19 cellular contexts compared by ENCODE assay signal in the genomic region with DNA sequence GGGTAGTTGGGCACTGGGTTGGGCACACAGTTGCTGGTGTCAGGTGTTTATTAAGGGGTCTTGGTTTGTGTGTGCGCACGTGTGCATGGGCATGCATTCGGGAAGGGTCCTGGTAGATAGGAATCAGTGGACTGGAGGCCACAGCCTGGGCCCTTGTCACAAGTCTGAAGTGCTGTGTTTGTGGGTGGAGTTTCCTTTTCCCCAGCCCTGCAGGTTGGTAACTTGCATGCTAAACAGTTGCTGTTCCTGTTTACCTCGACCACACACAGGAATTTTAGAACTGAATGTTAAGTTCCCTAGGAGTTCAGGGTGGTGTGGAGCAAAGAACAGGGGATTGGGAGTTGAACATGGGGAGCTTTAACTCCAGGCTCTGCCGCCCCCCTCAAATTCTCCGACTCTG. TPM values are rescaled to one million over a fixed set of nuclear protein-coding genes. Genes with fewer than 3 reads are reported as not detected.
DNase-seq lines count a peak whose midpoint lies in the region; ATAC-seq and TF ChIP-seq lines count a peak whose summit lies in the region.
"Had no signal": no experiment of that assay in that cellular context is flagged by ENCODE, and none has a peak within 500 bp of the region (broad histone marks: within the 10 kb centered on the region; RNA-seq: fewer than 3 reads in every experiment).

No MANE protein-coding gene starts in this region.

- no peak for ATAC-seq in heart left ventricle
- no peak for ATAC-seq in left cardiac atrium
- no peak for ATAC-seq in WTC11
- no peak for ATAC-seq in lower lobe of right lung
- ATAC-seq in upper lobe of left lung (ENCODE audit: low FRiP score in 2 of 2): no peak
- ATAC-seq in HG02938 (IDR thresholded peaks at IDR 0.05; ENCODE audit: unreplicated experiment): no peak
- ATAC-seq in HG03045 (IDR thresholded peaks at IDR 0.05; ENCODE audit: unreplicated experiment): no peak
- ATAC-seq: activated CD4-positive, alpha-beta T cell treated with anti-CD3 and anti-CD28 coated beads for 36 hours; naive thymus-derived CD8-positive, alpha-beta T cell; Right ventricle myocardium inferior; stimulated activated memory B cell treated with anti-CD40 and anti-IgM and Interleukin-4, amounts not matched to agents 10 μg/mL and 1 μg/mL and 100 μg/mL, for 72 hours had no signal

- H3K36me3 Mint-ChIP-seq in WTC11: 0 out of 2 replicates have a peak, but pooled peaks cover 3% of the 10 kb centered on the region
- H3K36me3 Mint-ChIP-seq: naive thymus-derived CD8-positive, alpha-beta T cell; stimulated activated memory B cell treated with anti-CD40 and anti-IgM and Interleukin-4, amounts not matched to agents 10 μg/mL and 1 μg/mL and 100 μg/mL, for 72 hours had no signal

- TF ChIP-seq POLR2A in heart left ventricle (IDR thresholded peaks at IDR 0.05): peak in 1 of 2 donors; percentile 15
- TF ChIP-seq POLR2A in upper lobe of left lung (IDR thresholded peaks at IDR 0.05): peak in 1 of 4 donors; percentile 24

- 0 out of 2 replicates have a peak overlapping the region, but pooled peaks have one; percentile 6 for H3K4me3 Mint-ChIP-seq in WTC11
- H3K4me3 Mint-ChIP-seq: activated CD4-positive, alpha-beta T cell treated with anti-CD3 and anti-CD28 coated beads for 36 hours; stimulated activated memory B cell treated with anti-CD40 and anti-IgM and Interleukin-4, amounts not matched to agents 10 μg/mL and 1 μg/mL and 100 μg/mL, for 72 hours had no signal

- CTCF ChIA-PET in WTC11 (lab: Charles Lee) (interaction anchor here (1.1 kb wide), 1 partner anchor 14 kb away, joined by 3 read pairs; no protein-coding TSS in a partner anchor), A673 (lab: Charles Lee) (no interaction called here)

- TF ChIP-seq CTCF in heart left ventricle (IDR thresholded peaks at IDR 0.05): no peak
- TF ChIP-seq CTCF in WTC11 (IDR thresholded peaks at IDR 0.05): no peak
- no peak for TF ChIP-seq CTCF in lower lobe of right lung (IDR thresholded peaks at IDR 0.05)
- no peak for TF ChIP-seq CTCF in upper lobe of left lung (IDR thresholded peaks at IDR 0.05)
- no peak for TF ChIP-seq CTCF in A673 (conservative IDR thresholded peaks at IDR 0.05; ENCODE audit: low read depth, low read length)

- peak in 1 of 4 donors; percentile 52 for TF ChIP-seq EP300 in upper lobe of left lung (IDR thresholded peaks at IDR 0.05)

- POLR2A ChIA-PET in WTC11 (lab: Charles Lee): no interaction called here
- POLR2A ChIA-PET in A673 (lab: Charles Lee; ENCODE audit: low non-redundant PET): no interaction called here

- peaks cover 0 to 66% (median 17%) of the 10 kb centered on the region in 12 donors for H3K4me1 ChIP-seq in heart left ventricle
- peaks cover 5% of the 10 kb centered on the region for H3K4me1 ChIP-seq in lower lobe of right lung
- H3K4me1 ChIP-seq in upper lobe of left lung: peaks cover 7 to 52% (median 17%) of the 10 kb centered on the region in 4 donors
- no peaks in the 10 kb centered on the region for H3K4me1 ChIP-seq in A673 (ENCODE audit: insufficient read depth, low read length, poor library complexity, severe bottlenecking)

- DNase-seq in heart left ventricle (no peak), left cardiac atrium (no peak), WTC11 (ENCODE audit: low spot score) (no peak), lower lobe of right lung (no peak), upper lobe of left lung (peak in 1 of 2 donors; percentile 42), A673 (ENCODE audit: low spot score) (no peak)
- DNase-seq: activated CD4-positive, alpha-beta T cell treated with anti-CD3 and anti-CD28 coated beads for 36 hours; activated CD8-positive, alpha-beta memory T cell treated with anti-CD3 and anti-CD28 coated beads, Interleukin-2, amount 50 U/mL, for 48 hours; activated naive CD4-positive, alpha-beta T cell; COR-L47; EL; naive thymus-derived CD8-positive, alpha-beta T cell; NCI-H187 treated with DMSO at 0.1 percent for 48 hours; NCI-H345 had no signal

- H3K9me3 ChIP-seq in heart left ventricle: no peaks in the 10 kb centered on the region
- H3K9me3 ChIP-seq in lower lobe of right lung: no peaks in the 10 kb centered on the region
- H3K9me3 ChIP-seq in upper lobe of left lung: no peaks in the 10 kb centered on the region
- no peaks in the 10 kb centered on the region for H3K9me3 ChIP-seq in A673 (ENCODE audit: low read depth, low read length, poor library complexity, severe bottlenecking)
- H3K9me3 ChIP-seq: HAP-1 had no signal

- H3K9me3 Mint-ChIP-seq in WTC11: no peaks in the 10 kb centered on the region
- H3K9me3 Mint-ChIP-seq: naive thymus-derived CD8-positive, alpha-beta T cell; stimulated activated memory B cell treated with anti-CD40 and anti-IgM and Interleukin-4, amounts not matched to agents 10 μg/mL and 1 μg/mL and 100 μg/mL, for 72 hours had no signal

- peaks cover 10% of the 10 kb centered on the region; the same call in 1 of the 2 replicates for H3K27me3 Mint-ChIP-seq in WTC11 (ENCODE audit: low read depth)

- intact Hi-C loops in heart left ventricle (cut with DNase I) (no loop called here), left cardiac atrium (cut with DNase I) (no loop called here), lower lobe of right lung (cut with DNase I) (no loop called here), A673 (cut with micrococcal nuclease; ENCODE audit: unreplicated experiment) (no loop called here)

- no peak overlapping the region for H3K27ac Mint-ChIP-seq in WTC11
- H3K27ac Mint-ChIP-seq: activated CD4-positive, alpha-beta T cell treated with anti-CD3 and anti-CD28 coated beads for 36 hours; naive thymus-derived CD8-positive, alpha-beta T cell; stimulated activated memory B cell treated with anti-CD40 and anti-IgM and Interleukin-4, amounts not matched to agents 10 μg/mL and 1 μg/mL and 100 μg/mL, for 72 hours had no signal

- H3K27ac ChIP-seq in heart left ventricle (peak overlapping the region in 11 of 12 donors; percentile 17 to 92 (median 74)), lower lobe of right lung (peak overlapping the region; percentile 83), upper lobe of left lung (peak overlapping the region; percentile 66 to 91 (median 88)), A673 (ENCODE audit: low read depth, low read length, poor library complexity, severe bottlenecking) (no peak overlapping the region)

- H3K4me3 ChIP-seq in heart left ventricle (peak overlapping the region in 11 of 12 donors; percentile 43 to 84 (median 64)), lower lobe of right lung (peak overlapping the region; percentile 63), upper lobe of left lung (peak overlapping the region in 3 of 4 donors; percentile 53 to 66 (median 58)), A673 (ENCODE audit: low read depth, low read length, poor library complexity, severe bottlenecking) (no peak overlapping the region)
- H3K4me3 ChIP-seq: HAP-1 had no signal

- H3K27me3 ChIP-seq in heart left ventricle (no peaks in the 10 kb centered on the region), lower lobe of right lung (ENCODE audit: low read depth) (no peaks in the 10 kb centered on the region), upper lobe of left lung (no peaks in the 10 kb centered on the region), A673 (replicated peaks; ENCODE audit: insufficient read depth, low read depth, low read length, poor library complexity) (no peaks in the 10 kb centered on the region)

- H3K4me1 Mint-ChIP-seq in WTC11: peaks cover 33% of the 10 kb centered on the region

- WGBS in heart left ventricle, 4 donors: 57 to 67% (median 63%) methylated on average over 5 to 6 of the region's 6 CpGs
- WGBS in upper lobe of left lung, 2 donors: 43 to 59% methylated on average over 4 to 6 of the region's 6 CpGs

- H3K36me3 ChIP-seq in heart left ventricle (no peaks in the 10 kb centered on the region), lower lobe of right lung (no peaks in the 10 kb centered on the region), upper lobe of left lung (no peaks in the 10 kb centered on the region), A673 (ENCODE audit: insufficient read depth, low read length, poor library complexity, severe bottlenecking) (no peaks in the 10 kb centered on the region)
- H3K36me3 ChIP-seq: HAP-1 had no signal

- BruUV-seq in A673 (replicated peaks; lab: Mats Ljungman, UMichigan): no TSS peak

TF ChIP-seq in WTC11, 78 proteins besides CTCF, POLR2A, EP300 and RAD21 (continues in another document):
- TF ChIP-seq KAT7 (CRISPR knock-in tag; IDR thresholded peaks at IDR 0.05; ENCODE audit: borderline replicate concordance): no peak
- TF ChIP-seq ZBTB21 (CRISPR knock-in tag; IDR thresholded peaks at IDR 0.05; ENCODE audit: borderline replicate concordance): no peak
- no peak for TF ChIP-seq GTF2I (CRISPR knock-in tag; conservative IDR thresholded peaks at IDR 0.05)
- TF ChIP-seq HMGA2 (CRISPR knock-in tag; IDR thresholded peaks at IDR 0.05): no peak
- TF ChIP-seq, protein P1, sequence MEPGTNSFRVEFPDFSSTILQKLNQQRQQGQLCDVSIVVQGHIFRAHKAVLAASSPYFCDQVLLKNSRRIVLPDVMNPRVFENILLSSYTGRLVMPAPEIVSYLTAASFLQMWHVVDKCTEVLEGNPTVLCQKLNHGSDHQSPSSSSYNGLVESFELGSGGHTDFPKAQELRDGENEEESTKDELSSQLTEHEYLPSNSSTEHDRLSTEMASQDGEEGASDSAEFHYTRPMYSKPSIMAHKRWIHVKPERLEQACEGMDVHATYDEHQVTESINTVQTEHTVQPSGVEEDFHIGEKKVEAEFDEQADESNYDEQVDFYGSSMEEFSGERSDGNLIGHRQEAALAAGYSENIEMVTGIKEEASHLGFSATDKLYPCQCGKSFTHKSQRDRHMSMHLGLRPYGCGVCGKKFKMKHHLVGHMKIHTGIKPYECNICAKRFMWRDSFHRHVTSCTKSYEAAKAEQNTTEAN (CRISPR knock-in tag; IDR thresholded peaks at IDR 0.05): no peak
- no peak for TF ChIP-seq NR3C1 (CRISPR knock-in tag; conservative IDR thresholded peaks at IDR 0.05; ENCODE audit: low read depth)
- TF ChIP-seq FOXJ3 (CRISPR knock-in tag; IDR thresholded peaks at IDR 0.05; ENCODE audit: borderline replicate concordance): no peak
- no peak for TF ChIP-seq ATF1 (CRISPR knock-in tag; IDR thresholded peaks at IDR 0.05)
- no peak for TF ChIP-seq GRHL2 (CRISPR knock-in tag; IDR thresholded peaks at IDR 0.05; ENCODE audit: insufficient replicate concordance, severe bottlenecking)
- TF ChIP-seq ZNF317 (CRISPR knock-in tag; IDR thresholded peaks at IDR 0.05; ENCODE audit: borderline replicate concordance, low read depth): no peak

RNA-seq across cellular contexts. Expression of a gene that starts 48.8 kb away (rescaled TPM):
- total RNA-seq in heart left ventricle (10 to 100 TPM in 3 of 9 donors, 1 to 10 TPM in 6; 5.6 to 17.5 (median 7.1) TPM), left cardiac atrium (10 to 100 TPM; 13.2 to 15.2 TPM), WTC11 (2021) (3.1 to 8.5 TPM (median 3.8 TPM) in 3 replicates), lower lobe of right lung (36.5 TPM), upper lobe of left lung (10 to 100 TPM; 13.9 to 43.1 (median 25.8) TPM), A673 (2021) (0.11 and 0.26 TPM in 2 replicates)
- 1 to 10 TPM; 4.2 to 6.5 TPM for polyA plus RNA-seq in heart left ventricle
- polyA plus RNA-seq: naive thymus-derived CD8-positive, alpha-beta T cell had no signal
